ENCODE assay signal across 29 cellular contexts in the genomic region with DNA sequence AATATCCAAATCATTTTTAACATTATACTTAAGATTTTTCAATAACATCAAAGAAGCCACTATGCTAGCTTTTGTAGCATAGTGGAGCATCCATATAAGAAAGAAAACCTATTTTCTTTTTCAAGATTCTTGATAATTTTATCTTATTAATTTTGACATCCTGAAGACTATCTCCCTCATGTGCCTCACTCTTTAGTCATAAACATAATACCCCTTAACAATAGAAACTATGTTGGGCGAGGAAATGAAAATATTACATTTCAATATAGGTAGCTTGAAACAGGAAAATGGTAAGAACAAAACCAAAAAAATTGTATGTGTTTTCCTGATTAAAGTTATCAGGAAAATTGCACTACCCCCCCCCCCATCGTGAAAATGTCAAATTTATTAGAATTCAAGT. TPM values are rescaled to one million over a fixed set of nuclear protein-coding genes. Genes with fewer than 3 reads are reported as not detected.
"Had no signal": no experiment of that assay in that cellular context is flagged by ENCODE, and none has a peak within 500 bp of the region (broad histone marks: within the 10 kb centered on the region; RNA-seq: fewer than 3 reads in every experiment).

No MANE protein-coding gene starts in this region.

- H3K36me3 ChIP-seq: stomach, suprapubic skin, thoracic aorta, thyroid gland, tibial artery, transverse colon, upper lobe of left lung, upper lobe of right lung, uterus, vagina had no signal

- H3K27ac ChIP-seq: stomach, suprapubic skin, testis, thoracic aorta, thyroid gland, tibial artery, transverse colon, upper lobe of left lung, upper lobe of right lung, uterus, vagina had no signal

- H3K27ac Mint-ChIP-seq: stimulated activated effector memory CD8-positive, alpha-beta T cell treated with anti-CD3 and anti-CD28 coated beads, Interleukin-12 subunit alpha, Interleukin-12 subunit beta, amount 100 ng/mL, for 72 hours; stimulated activated memory B cell treated with anti-CD40 and anti-IgM and Interleukin-4, amounts not matched to agents 10 μg/mL and 1 μg/mL and 100 μg/mL, for 72 hours; stimulated activated naive B cell treated with anti-CD40 and anti-IgM and Interleukin-4, amounts not matched to agents 10 μg/mL and 1 μg/mL and 100 μg/mL, for 72 hours; stimulated activated naive CD8-positive, alpha-beta T cell treated with anti-CD3 and anti-CD28 coated beads, Interleukin-15, amount 100 ng/mL, for 72 hours; stimulated activated naive CD8-positive, alpha-beta T cell treated with anti-CD3 and anti-CD28 coated beads, Interleukin-15, Interleukin-2, amounts not matched to agents 100 ng/mL and 50 ng/mL, for 24 hours; type B pancreatic cell had no signal

- H3K4me1 Mint-ChIP-seq: stimulated activated effector memory CD8-positive, alpha-beta T cell treated with anti-CD3 and anti-CD28 coated beads, Interleukin-12 subunit alpha, Interleukin-12 subunit beta, amount 100 ng/mL, for 72 hours; stimulated activated memory B cell treated with anti-CD40 and anti-IgM and Interleukin-4, amounts not matched to agents 10 μg/mL and 1 μg/mL and 100 μg/mL, for 72 hours; stimulated activated naive B cell treated with anti-CD40 and anti-IgM and Interleukin-4, amounts not matched to agents 10 μg/mL and 1 μg/mL and 100 μg/mL, for 72 hours; stimulated activated naive CD8-positive, alpha-beta T cell treated with anti-CD3 and anti-CD28 coated beads, Interleukin-15, amount 100 ng/mL, for 72 hours had no signal

- H3K4me1 ChIP-seq: stomach, suprapubic skin, testis, tibial artery, transverse colon, upper lobe of left lung, upper lobe of right lung, uterus, vagina had no signal

- H3K9me3 Mint-ChIP-seq: stimulated activated effector memory CD8-positive, alpha-beta T cell treated with anti-CD3 and anti-CD28 coated beads, Interleukin-12 subunit alpha, Interleukin-12 subunit beta, amount 100 ng/mL, for 72 hours; stimulated activated memory B cell treated with anti-CD40 and anti-IgM and Interleukin-4, amounts not matched to agents 10 μg/mL and 1 μg/mL and 100 μg/mL, for 72 hours; stimulated activated naive B cell treated with anti-CD40 and anti-IgM and Interleukin-4, amounts not matched to agents 10 μg/mL and 1 μg/mL and 100 μg/mL, for 72 hours; stimulated activated naive CD8-positive, alpha-beta T cell treated with anti-CD3 and anti-CD28 coated beads, Interleukin-15, amount 100 ng/mL, for 72 hours; stimulated activated naive CD8-positive, alpha-beta T cell treated with anti-CD3 and anti-CD28 coated beads, Interleukin-15, Interleukin-2, amounts not matched to agents 100 ng/mL and 50 ng/mL, for 24 hours; type B pancreatic cell had no signal

- H3K36me3 Mint-ChIP-seq: stimulated activated effector memory CD8-positive, alpha-beta T cell treated with anti-CD3 and anti-CD28 coated beads, Interleukin-12 subunit alpha, Interleukin-12 subunit beta, amount 100 ng/mL, for 72 hours; stimulated activated memory B cell treated with anti-CD40 and anti-IgM and Interleukin-4, amounts not matched to agents 10 μg/mL and 1 μg/mL and 100 μg/mL, for 72 hours; stimulated activated naive B cell treated with anti-CD40 and anti-IgM and Interleukin-4, amounts not matched to agents 10 μg/mL and 1 μg/mL and 100 μg/mL, for 72 hours; type B pancreatic cell had no signal

- FAIRE-seq: urothelium cell line had no signal

- ATAC-seq: stimulated activated effector memory CD8-positive, alpha-beta T cell treated with anti-CD3 and anti-CD28 coated beads, Interleukin-12 subunit alpha, Interleukin-12 subunit beta, amount 100 ng/mL, for 72 hours; stimulated activated memory B cell treated with anti-CD40 and anti-IgM and Interleukin-4, amounts not matched to agents 10 μg/mL and 1 μg/mL and 100 μg/mL, for 72 hours; stimulated activated naive B cell treated with anti-CD40 and anti-IgM and Interleukin-4, amounts not matched to agents 10 μg/mL and 1 μg/mL and 100 μg/mL, for 72 hours; stimulated activated naive CD8-positive, alpha-beta T cell treated with anti-CD3 and anti-CD28 coated beads, Interleukin-15, amount 100 ng/mL, for 72 hours; stimulated activated naive CD8-positive, alpha-beta T cell treated with anti-CD3 and anti-CD28 coated beads, Interleukin-15, Interleukin-2, amounts not matched to agents 100 U/mL and 50 U/mL, for 24 hours; upper lobe of right lung had no signal

- H3K4me3 Mint-ChIP-seq: stimulated activated effector memory CD8-positive, alpha-beta T cell treated with anti-CD3 and anti-CD28 coated beads, Interleukin-12 subunit alpha, Interleukin-12 subunit beta, amount 100 ng/mL, for 72 hours; stimulated activated memory B cell treated with anti-CD40 and anti-IgM and Interleukin-4, amounts not matched to agents 10 μg/mL and 1 μg/mL and 100 μg/mL, for 72 hours; stimulated activated naive B cell treated with anti-CD40 and anti-IgM and Interleukin-4, amounts not matched to agents 10 μg/mL and 1 μg/mL and 100 μg/mL, for 72 hours; stimulated activated naive CD8-positive, alpha-beta T cell treated with anti-CD3 and anti-CD28 coated beads, Interleukin-15, amount 100 ng/mL, for 72 hours; stimulated activated naive CD8-positive, alpha-beta T cell treated with anti-CD3 and anti-CD28 coated beads, Interleukin-15, Interleukin-2, amounts not matched to agents 100 ng/mL and 50 ng/mL, for 24 hours; type B pancreatic cell had no signal

- H3K9me3 ChIP-seq: stomach, suprapubic skin, testis, thoracic aorta, thyroid gland, tibial artery, transverse colon, upper lobe of left lung, upper lobe of right lung, uterus, vagina had no signal

- H3K4me3 ChIP-seq: stomach, suprapubic skin, testis, thoracic aorta, thyroid gland, tibial artery, transverse colon, upper lobe of left lung, upper lobe of right lung, uterus, vagina had no signal

- DNase-seq: stimulated activated CD4-positive, alpha-beta T cell treated with anti-CD3 and anti-CD28 coated beads, Interleukin-2, amount 100 ng/mL, for 48 hours; stimulated activated CD4-positive, alpha-beta T cell treated with anti-CD3 and anti-CD28 coated beads, Interleukin-4, amount 100 ng/mL, for 1 hour; stimulated activated CD4-positive, alpha-beta T cell treated with anti-CD3 and anti-CD28 coated beads, Interleukin-4, amount 100 ng/mL, for 24 hours; stimulated activated CD4-positive, alpha-beta T cell treated with anti-CD3 and anti-CD28 coated beads, Interleukin-4, amount 100 ng/mL, for 4 hours; stimulated activated CD8-positive, alpha-beta memory T cell treated with anti-CD3 and anti-CD28 coated beads, Interleukin-4, amount 100 ng/mL, for 48 hours; stimulated activated naive B cell treated with anti-CD40 and anti-IgM and Interleukin-4, amounts not matched to agents 10 μg/mL and 1 μg/mL and 100 μg/mL, for 72 hours; stimulated activated naive CD4-positive, alpha-beta T cell; stimulated activated naive CD4-positive, alpha-beta T cell treated with Interleukin-2 at 50 U/mL for 16 hours; stimulated activated naive CD8-positive, alpha-beta T cell treated with anti-CD3 and anti-CD28 coated beads, Interleukin-15, amount 100 ng/mL, for 72 hours; stimulated activated naive CD8-positive, alpha-beta T cell treated with anti-CD3 and anti-CD28 coated beads, Interleukin-15, Interleukin-2, amounts not matched to agents 100 U/mL and 50 U/mL, for 24 hours; stomach; substantia nigra; testis; thyroid gland; tibial artery; transverse colon; trophoblast cell; upper lobe of left lung; upper lobe of right lung; uterus had no signal

- H3K27me3 ChIP-seq: testis, thyroid gland, transverse colon, upper lobe of left lung, uterus, vagina had no signal

RNA-seq across cellular contexts. Expression of gene ELMOD1, which starts 40.1 kb away (rescaled TPM):
- total RNA-seq: subcutaneous adipose tissue, thyroid gland, vagina had no signal
